Comparison of ENCODE assay signal across 27 cellular contexts in the genomic region with DNA sequence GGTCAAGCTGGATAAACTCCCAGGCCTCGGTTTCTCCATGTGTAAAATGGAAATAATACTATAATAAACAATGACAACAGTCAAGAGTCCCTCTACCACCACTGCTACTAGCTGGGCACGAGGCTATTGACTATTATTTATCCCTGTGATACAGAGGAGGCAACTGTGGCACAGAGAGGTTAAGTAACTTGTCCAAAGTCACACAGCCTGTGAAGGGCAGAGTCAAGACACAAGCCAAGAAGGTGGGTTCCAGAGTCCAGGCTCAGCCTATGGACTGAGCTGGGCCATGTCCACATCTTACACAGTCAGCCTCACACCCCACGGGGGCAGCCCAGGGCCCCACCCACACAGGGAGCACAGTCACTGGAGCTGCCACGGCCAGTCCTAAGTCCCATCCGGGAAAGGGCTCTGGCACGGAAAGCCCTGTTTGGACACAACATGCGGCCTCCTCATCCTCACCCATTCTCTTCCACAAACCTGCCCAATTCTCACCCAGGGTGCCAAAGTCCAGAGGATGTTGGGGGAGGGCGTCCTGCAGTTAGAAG.
"Had no signal": no experiment of that assay in that cellular context is flagged by ENCODE, and none has a peak within 500 bp of the region (broad histone marks: within the 10 kb centered on the region; RNA-seq: fewer than 3 reads in every experiment).

No MANE protein-coding gene starts in this region.

- H3K4me3 ChIP-seq: left lung, lower lobe of right lung, right atrium auricular region, skin epidermis, tibial nerve, uterus had no signal

- H3K4me1 Mint-ChIP-seq: immature natural killer cell; naive thymus-derived CD8-positive, alpha-beta T cell; nephron; stimulated activated naive B cell treated with anti-CD40 and anti-IgM and Interleukin-4, amounts not matched to agents 10 μg/mL and 1 μg/mL and 100 μg/mL, for 72 hours had no signal

- H3K36me3 ChIP-seq: left lung, lower lobe of right lung, right atrium auricular region, tibial nerve, uterus had no signal

- H3K27me3 Mint-ChIP-seq: type B pancreatic cell had no signal

- H3K27me3 ChIP-seq: right atrium auricular region, tibial nerve, uterus had no signal

- H3K9me3 Mint-ChIP-seq: immature natural killer cell; naive thymus-derived CD8-positive, alpha-beta T cell; nephron; neural crest cell; stimulated activated naive B cell treated with anti-CD40 and anti-IgM and Interleukin-4, amounts not matched to agents 10 μg/mL and 1 μg/mL and 100 μg/mL, for 72 hours; stimulated activated naive CD8-positive, alpha-beta T cell treated with anti-CD3 and anti-CD28 coated beads, Interleukin-15, Interleukin-2, amounts not matched to agents 100 ng/mL and 50 ng/mL, for 24 hours; type B pancreatic cell had no signal

- FAIRE-seq: islet of Langerhans had no signal

- H3K4me3 Mint-ChIP-seq: immature natural killer cell; naive thymus-derived CD8-positive, alpha-beta T cell; nephron; neural crest cell; stimulated activated naive B cell treated with anti-CD40 and anti-IgM and Interleukin-4, amounts not matched to agents 10 μg/mL and 1 μg/mL and 100 μg/mL, for 72 hours; stimulated activated naive CD8-positive, alpha-beta T cell treated with anti-CD3 and anti-CD28 coated beads, Interleukin-15, Interleukin-2, amounts not matched to agents 100 ng/mL and 50 ng/mL, for 24 hours; type B pancreatic cell had no signal

- H3K9me3 ChIP-seq: left lung, lower lobe of right lung, right atrium auricular region, tibial nerve, uterus had no signal

- DNase-seq: hypothalamus; immature natural killer cell; kidney glomerular epithelial cell; left cardiac atrium; left lung; lower lobe of right lung; mammary epithelial cell; mesenchymal stem cell; naive thymus-derived CD8-positive, alpha-beta T cell; nucleus accumbens; stimulated activated CD4-positive, alpha-beta T cell treated with anti-CD3 and anti-CD28 coated beads, Interleukin-12 subunit alpha, Interleukin-12 subunit beta, amount 100 ng/mL, for 4 hours; stimulated activated CD4-positive, alpha-beta T cell treated with anti-CD3 and anti-CD28 coated beads, Interleukin-15, amount 100 ng/mL, for 24 hours; stimulated activated CD4-positive, alpha-beta T cell treated with anti-CD3 and anti-CD28 coated beads, Interleukin-2, amount 100 ng/mL, for 24 hours; stimulated activated CD4-positive, alpha-beta T cell treated with anti-CD3 and anti-CD28 coated beads, Interleukin-4, amount 100 ng/mL, for 1 hour; stimulated activated naive B cell treated with anti-CD40 and anti-IgM and Interleukin-4, amounts not matched to agents 10 μg/mL and 1 μg/mL and 100 μg/mL, for 72 hours; substantia nigra; uterus had no signal

- H3K27ac Mint-ChIP-seq: immature natural killer cell; naive thymus-derived CD8-positive, alpha-beta T cell; nephron; stimulated activated naive B cell treated with anti-CD40 and anti-IgM and Interleukin-4, amounts not matched to agents 10 μg/mL and 1 μg/mL and 100 μg/mL, for 72 hours; stimulated activated naive CD8-positive, alpha-beta T cell treated with anti-CD3 and anti-CD28 coated beads, Interleukin-15, Interleukin-2, amounts not matched to agents 100 ng/mL and 50 ng/mL, for 24 hours; type B pancreatic cell had no signal

- H3K36me3 Mint-ChIP-seq: immature natural killer cell; naive thymus-derived CD8-positive, alpha-beta T cell; stimulated activated naive B cell treated with anti-CD40 and anti-IgM and Interleukin-4, amounts not matched to agents 10 μg/mL and 1 μg/mL and 100 μg/mL, for 72 hours; type B pancreatic cell had no signal

- H3K27ac ChIP-seq: left lung, lower lobe of right lung, parathyroid adenoma, right atrium auricular region, skin epidermis, tibial nerve, uterus had no signal

- ATAC-seq: left cardiac atrium; left lung; lower lobe of right lung; naive thymus-derived CD8-positive, alpha-beta T cell; sciatic nerve; stimulated activated naive B cell treated with anti-CD40 and anti-IgM and Interleukin-4, amounts not matched to agents 10 μg/mL and 1 μg/mL and 100 μg/mL, for 72 hours had no signal
